Comparison of ENCODE assay signal across 23 cellular contexts in the genomic region with DNA sequence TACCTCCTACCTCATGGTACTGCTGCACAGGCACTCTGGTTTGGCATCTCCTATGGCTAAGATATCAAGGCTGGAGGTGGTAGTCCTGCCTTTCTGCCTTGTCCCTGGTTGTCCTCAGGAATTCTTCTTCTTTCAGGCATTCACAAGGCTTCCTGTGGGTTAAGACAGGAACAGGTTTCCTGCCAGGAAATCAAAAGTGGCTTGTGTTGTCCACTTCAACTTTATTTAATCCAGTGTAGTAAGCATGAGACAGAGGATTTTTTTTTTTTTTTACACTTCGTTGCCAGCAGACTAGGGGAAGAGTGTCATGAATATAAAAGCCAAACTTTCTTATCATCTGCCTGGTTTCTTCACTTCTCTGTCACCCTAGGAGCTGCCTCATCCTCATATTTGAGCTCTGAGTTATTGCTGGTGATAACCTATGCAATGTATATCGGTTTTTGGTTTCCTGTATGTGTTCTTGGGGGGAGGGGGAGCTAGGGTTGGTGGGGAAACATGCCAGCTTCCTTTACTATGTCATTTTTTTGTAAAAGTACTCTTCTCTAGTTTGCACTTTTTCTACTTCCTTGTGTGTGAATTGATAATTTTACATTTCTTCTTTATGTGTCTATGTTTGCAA. TPM values are rescaled to one million over a fixed set of nuclear protein-coding genes. Genes with fewer than 3 reads are reported as not detected.
DNase-seq lines count a peak whose midpoint lies in the region; ATAC-seq and TF ChIP-seq lines count a peak whose summit lies in the region.
"Had no signal": no experiment of that assay in that cellular context is flagged by ENCODE, and none has a peak within 500 bp of the region (broad histone marks: within the 10 kb centered on the region; RNA-seq: fewer than 3 reads in every experiment).

No MANE protein-coding gene starts in this region.

- TF ChIP-seq CTCF in CD14-positive monocyte (IDR thresholded peaks at IDR 0.05) (peak; percentile 26), Panc1 (IDR thresholded peaks at IDR 0.05) (0 out of 2 replicates have a peak, but pooled peaks have one; percentile 20), fibroblast of the aortic adventitia (IDR thresholded peaks at IDR 0.05; ENCODE audit: insufficient read depth, low read length) (no peak), adrenal gland (IDR thresholded peaks at IDR 0.05) (no peak)

- H3K4me1 ChIP-seq in Panc1 (ENCODE audit: control insufficient read depth, insufficient read depth, low read length) (no peaks in the 10 kb centered on the region), adrenal gland (replicated peaks in 1 of 2) (no peaks in the 10 kb centered on the region)
- H3K4me1 ChIP-seq: stomach, transverse colon had no signal

- intact Hi-C loops in CD14-positive monocyte (cut with micrococcal nuclease) (loop anchor here in 1 of 2 donors (10.0 kb wide), 1 partner anchor 120 kb away; no protein-coding TSS in a partner anchor), Panc1 (cut with micrococcal nuclease; ENCODE audit: unreplicated experiment) (no loop called here), head of caudate nucleus (cut with DNase I) (no loop called here), adrenal gland (cut with DNase I) (no loop called here)

- DNase-seq in CD14-positive monocyte (ENCODE audit: low spot score) (no peak), Panc1 (ENCODE audit: low read depth, low spot score) (no peak), fibroblast of the aortic adventitia (ENCODE audit: low read depth) (peak; percentile 2), head of caudate nucleus (no peak), adrenal gland (no peak), NCI-H82 (lab: John Stamatoyannopoulos, UW) (no peak), retina (no peak)
- DNase-seq in Jurkat, Clone E6-1 (ENCODE audit: low read depth, low spot score), result peak; percentile 78
- DNase-seq: activated CD4-positive, alpha-beta T cell treated with anti-CD3 and anti-CD28 coated beads, Interleukin-2, amount 50 U/mL, for 48 hours; activated effector memory CD4-positive, alpha-beta T cell treated with Interleukin-2 at 50 U/mL for 16 hours; EL; hippocampal formation; kidney; mammary epithelial cell; NCI-H2081 treated with DMSO at 0.1 percent for 48 hours; occipital lobe; Right ventricle myocardium superior; stimulated activated CD4-positive, alpha-beta T cell treated with anti-CD3 and anti-CD28 coated beads, Interleukin-4, amount 100 ng/mL, for 1 hour; stomach; transverse colon had no signal

- CTCF ChIA-PET in Panc1 (lab: Charles Lee), result interaction anchor here (0.7 kb wide), 1 partner anchor 283 kb away, joined by 4 read pairs; no protein-coding TSS in a partner anchor

- no peaks in the 10 kb centered on the region for H3K36me3 ChIP-seq in Panc1 (ENCODE audit: control insufficient read depth, insufficient read depth, low read length)
- H3K36me3 ChIP-seq in adrenal gland (replicated peaks in 1 of 2), result no peaks in the 10 kb centered on the region
- H3K36me3 ChIP-seq: stomach, transverse colon had no signal

- no peaks in the 10 kb centered on the region for H3K27me3 Mint-ChIP-seq in CD14-positive monocyte (ENCODE audit: low read depth in 3 of 3)

- in situ Hi-C loops in Panc1 (cut with HindIII; ENCODE audit: low pct_unique_long_range_greater_than_20kb, low sequenced_read_pairs), result no loop called here

- no peak overlapping the region for H3K27ac ChIP-seq in Panc1 (ENCODE audit: low read length)
- no peak overlapping the region for H3K27ac ChIP-seq in adrenal gland
- H3K27ac ChIP-seq: stomach, transverse colon had no signal

- H3K27ac Mint-ChIP-seq in CD14-positive monocyte, result peak overlapping the region in 4 of 7 donors; percentile 78 to 84 (median 82)
- H3K27ac Mint-ChIP-seq: T-helper 1 cell treated with Interleukin-12 subunit alpha and Interleukin-12 subunit beta and Interleukin-4 antibody, amounts not matched to agents 30 μg/mL and 1 μg/mL, for 36 hours had no signal

- H3K27me3 ChIP-seq in Panc1 (ENCODE audit: control insufficient read depth, insufficient read depth, low read length), result no peaks in the 10 kb centered on the region
- no peaks in the 10 kb centered on the region for H3K27me3 ChIP-seq in adrenal gland
- H3K27me3 ChIP-seq: stomach, transverse colon had no signal

- POLR2A ChIA-PET in Panc1 (lab: Charles Lee), result no interaction called here

- peaks cover 27% of the 10 kb centered on the region for H3K4me1 Mint-ChIP-seq in CD14-positive monocyte

- peaks cover 0 to 7% (median 3%) of the 10 kb centered on the region in 7 donors for H3K9me3 Mint-ChIP-seq in CD14-positive monocyte
- H3K9me3 Mint-ChIP-seq: T-helper 1 cell treated with Interleukin-12 subunit alpha and Interleukin-12 subunit beta and Interleukin-4 antibody, amounts not matched to agents 30 μg/mL and 1 μg/mL, for 36 hours had no signal

- H3K36me3 Mint-ChIP-seq in CD14-positive monocyte, result no peaks in the 10 kb centered on the region

- H3K9me3 ChIP-seq in Panc1 (ENCODE audit: control insufficient read depth, insufficient read depth, low read depth, low read length) (no peaks in the 10 kb centered on the region), adrenal gland (replicated peaks in 1 of 3) (peaks cover 0 to 6% (median 0%) of the 10 kb centered on the region in 3 donors)

- no peak for TF ChIP-seq POLR2A in adrenal gland (IDR thresholded peaks at IDR 0.05)

- 16 to 28% (median 22%) methylated on average over 2 of the region's 2 CpGs for WGBS in adrenal gland, 4 donors

- no peak overlapping the region for H3K4me3 Mint-ChIP-seq in CD14-positive monocyte
- H3K4me3 Mint-ChIP-seq: T-helper 1 cell treated with Interleukin-12 subunit alpha and Interleukin-12 subunit beta and Interleukin-4 antibody, amounts not matched to agents 30 μg/mL and 1 μg/mL, for 36 hours had no signal

- BruUV-seq in Panc1 (replicated peaks; lab: Mats Ljungman, UMichigan), result no TSS peak

- ATAC-seq in Panc1, result no peak

- H3K4me3 ChIP-seq in Jurkat, Clone E6-1 (ENCODE audit: low read length), result no peak overlapping the region
- H3K4me3 ChIP-seq in Panc1 (ENCODE audit: low read depth in 2 of 2, low read length in 2 of 2) (no peak overlapping the region), fibroblast of the aortic adventitia (ENCODE audit: low read depth, low read length) (no peak overlapping the region), adrenal gland (no peak overlapping the region)
- H3K4me3 ChIP-seq: stomach, transverse colon had no signal

RNA-seq across cellular contexts. Expression of gene XKR3, which starts 50.2 kb away (rescaled TPM):
- polyA plus RNA-seq in CD14-positive monocyte (not detected), adrenal gland (under 1 TPM in 1 of 3 donors, not detected in 2; 0.16 TPM)
- not detected for polyA plus RNA-seq in Jurkat, Clone E6-1 (2012; ENCODE audit: insufficient read depth, insufficient read length)
- total RNA-seq in Panc1 (2021; ENCODE audit: unreplicated experiment) (not detected), fibroblast of the aortic adventitia (ENCODE audit: low replicate concordance) (0.09 TPM in 1 of 2 replicates, not detected in the other), adrenal gland (not detected)
- polyA plus RNA-seq in Panc1 (2012; ENCODE audit: insufficient read length), result not detected
- total RNA-seq: bronchial epithelial cell, endothelial cell of umbilical vein, kidney, mammary epithelial cell, occipital lobe, Right ventricle myocardium superior, stomach, transverse colon had no signal
- polyA plus RNA-seq: endothelial cell of umbilical vein, mammary epithelial cell, stomach had no signal

Comparison
In these comparisons a context has a peak if more than half of its experiments do, and no peak if none do; other contexts are left out.
1. DNase-seq: peak in Jurkat, Clone E6-1 (single experiment) and fibroblast of the aortic adventitia (single experiment); none in CD14-positive monocyte (single experiment), Panc1 (single experiment), head of caudate nucleus (0 of 42), adrenal gland (0 of 7), NCI-H82 (single experiment) and retina (single experiment).
2. CTCF ChIP-seq: peak in CD14-positive monocyte (single experiment) and Panc1 (single experiment); none in fibroblast of the aortic adventitia (single experiment) and adrenal gland (0 of 6).